ENCODE assay signal across 8 cellular contexts in the genomic region with DNA sequence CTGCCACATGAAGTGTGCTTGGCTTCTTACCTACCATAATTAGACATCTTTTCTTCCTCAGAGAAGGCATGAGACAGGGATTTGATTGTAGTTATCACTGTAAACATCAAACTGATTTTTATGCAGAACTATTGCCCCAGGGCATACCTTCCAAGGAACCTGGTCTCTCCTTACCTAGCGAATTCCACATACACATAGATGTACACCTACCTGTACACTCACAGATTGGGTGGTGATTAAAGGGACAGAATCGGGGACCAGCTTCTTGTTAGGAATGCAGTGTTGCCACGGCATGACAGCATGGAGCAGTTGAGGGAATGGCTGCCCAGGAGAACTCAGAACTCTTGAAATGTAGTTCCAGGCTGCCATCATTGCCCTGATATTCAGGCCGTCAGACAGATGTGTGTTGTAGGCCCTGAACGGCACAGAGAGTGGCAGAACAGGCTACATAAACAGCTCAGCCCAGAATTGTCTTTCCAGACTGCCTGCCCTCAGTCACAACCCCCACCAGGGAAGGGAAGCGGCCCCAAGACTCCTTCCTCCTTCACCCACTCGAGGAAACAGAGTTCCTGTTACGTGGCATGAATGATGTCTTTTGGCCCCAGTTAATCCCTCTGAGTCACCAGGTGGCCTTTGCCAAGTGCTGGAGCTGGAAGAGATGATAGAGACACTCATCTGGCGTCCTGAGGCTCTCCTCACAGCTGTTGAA. TPM values are rescaled to one million over a fixed set of nuclear protein-coding genes. Genes with fewer than 3 reads are reported as not detected.
DNase-seq lines count a peak whose midpoint lies in the region; ATAC-seq and TF ChIP-seq lines count a peak whose summit lies in the region.

No MANE protein-coding gene starts in this region.

- peak overlapping the region; percentile 90 for H3K27ac Mint-ChIP-seq in progenitor cell of endocrine pancreas
- H3K27ac Mint-ChIP-seq in activated CD8-positive, alpha-beta memory T cell treated with anti-CD3 and anti-CD28 coated beads, Interleukin-2, amount 10 ng/mL, durations not matched to agents 7 days and 5 days, result no peak overlapping the region
- H3K27ac Mint-ChIP-seq in activated naive CD8-positive, alpha-beta T cell treated with anti-CD3 and anti-CD28 coated beads for 36 hours, result no peak overlapping the region
- no peak overlapping the region for H3K27ac Mint-ChIP-seq in activated CD4-positive, alpha-beta memory T cell treated with anti-CD3 and anti-CD28 coated beads for 36 hours

- DNase-seq in GM04503 (ENCODE audit: low read depth), result peak; percentile 94
- peak; percentile 95 for DNase-seq in glomerular endothelial cell (ENCODE audit: extremely low read depth, low read depth, low spot score)
- no peak for DNase-seq in progenitor cell of endocrine pancreas (ENCODE audit: low spot score, unreplicated experiment)
- DNase-seq in activated CD8-positive, alpha-beta memory T cell treated with anti-CD3 and anti-CD28 coated beads, Interleukin-2, amount 10 ng/mL, durations not matched to agents 7 days and 5 days, result no peak
- DNase-seq in activated naive CD8-positive, alpha-beta T cell treated with anti-CD3 and anti-CD28 coated beads for 36 hours, result no peak
- no peak for DNase-seq in activated CD4-positive, alpha-beta memory T cell treated with anti-CD3 and anti-CD28 coated beads for 36 hours
- no peak for DNase-seq in NCI-H2171 (lab: John Stamatoyannopoulos, UW)

- H3K36me3 Mint-ChIP-seq in progenitor cell of endocrine pancreas (ENCODE audit: insufficient read depth), result peaks cover 28% of the 10 kb centered on the region
- H3K36me3 Mint-ChIP-seq in activated CD8-positive, alpha-beta memory T cell treated with anti-CD3 and anti-CD28 coated beads, Interleukin-2, amount 10 ng/mL, durations not matched to agents 7 days and 5 days, result no peaks in the 10 kb centered on the region
- peaks cover 2% of the 10 kb centered on the region for H3K36me3 Mint-ChIP-seq in activated naive CD8-positive, alpha-beta T cell treated with anti-CD3 and anti-CD28 coated beads for 36 hours
- H3K36me3 Mint-ChIP-seq in activated CD4-positive, alpha-beta memory T cell treated with anti-CD3 and anti-CD28 coated beads for 36 hours, result peaks cover 10% of the 10 kb centered on the region

- peaks cover 23% of the 10 kb centered on the region for H3K4me1 Mint-ChIP-seq in progenitor cell of endocrine pancreas (ENCODE audit: low read depth)
- peaks cover 2% of the 10 kb centered on the region for H3K4me1 Mint-ChIP-seq in activated CD8-positive, alpha-beta memory T cell treated with anti-CD3 and anti-CD28 coated beads, Interleukin-2, amount 10 ng/mL, durations not matched to agents 7 days and 5 days
- H3K4me1 Mint-ChIP-seq in activated naive CD8-positive, alpha-beta T cell treated with anti-CD3 and anti-CD28 coated beads for 36 hours, result peaks cover 4% of the 10 kb centered on the region
- H3K4me1 Mint-ChIP-seq in activated CD4-positive, alpha-beta memory T cell treated with anti-CD3 and anti-CD28 coated beads for 36 hours (ENCODE audit: low read depth), result peaks cover under 1% of the 10 kb centered on the region

- CTCF ChIA-PET in activated CD8-positive, alpha-beta memory T cell treated with anti-CD3 and anti-CD28 coated beads, Interleukin-2, amount 10 ng/mL, durations not matched to agents 7 days and 5 days (lab: Charles Lee), result interaction anchor here (0.5 to 4.8 kb wide), 36 partner anchors 9 to 330 kb away, joined by 3 to 26 read pairs (median 4); partner anchors contain the start of genes CAVIN1 and NAGLU
- CTCF ChIA-PET in activated CD4-positive, alpha-beta memory T cell treated with anti-CD3 and anti-CD28 coated beads for 36 hours (lab: Charles Lee), result interaction anchor here (0.6 to 3.4 kb wide), 40 partner anchors 9 to 296 kb away, joined by 3 to 29 read pairs (median 4); partner anchors contain the start of genes CAVIN1 and NAGLU

- no peaks in the 10 kb centered on the region for H3K9me3 Mint-ChIP-seq in progenitor cell of endocrine pancreas (ENCODE audit: low read depth)
- H3K9me3 Mint-ChIP-seq in activated CD8-positive, alpha-beta memory T cell treated with anti-CD3 and anti-CD28 coated beads, Interleukin-2, amount 10 ng/mL, durations not matched to agents 7 days and 5 days (ENCODE audit: low read depth), result no peaks in the 10 kb centered on the region
- H3K9me3 Mint-ChIP-seq in activated naive CD8-positive, alpha-beta T cell treated with anti-CD3 and anti-CD28 coated beads for 36 hours, result no peaks in the 10 kb centered on the region
- H3K9me3 Mint-ChIP-seq in activated CD4-positive, alpha-beta memory T cell treated with anti-CD3 and anti-CD28 coated beads for 36 hours, result no peaks in the 10 kb centered on the region

- POLR2A ChIA-PET in activated CD4-positive, alpha-beta memory T cell treated with anti-CD3 and anti-CD28 coated beads for 36 hours (lab: Charles Lee), result interaction anchor here (1.0 kb wide), 1 partner anchor 95 kb away, joined by 3 read pairs; the partner anchor contains the start of gene CAVIN1

- ATAC-seq in SK-N-SH treated with all-trans-retinoic acid at 6 μM for 48 hours, result peak; percentile 36
- no peak for ATAC-seq in activated CD8-positive, alpha-beta memory T cell treated with anti-CD3 and anti-CD28 coated beads, Interleukin-2, amount 10 ng/mL, durations not matched to agents 7 days and 5 days

- no peak overlapping the region for H3K4me3 Mint-ChIP-seq in progenitor cell of endocrine pancreas (ENCODE audit: low read depth)
- H3K4me3 Mint-ChIP-seq in activated CD8-positive, alpha-beta memory T cell treated with anti-CD3 and anti-CD28 coated beads, Interleukin-2, amount 10 ng/mL, durations not matched to agents 7 days and 5 days, result no peak overlapping the region
- no peak overlapping the region for H3K4me3 Mint-ChIP-seq in activated naive CD8-positive, alpha-beta T cell treated with anti-CD3 and anti-CD28 coated beads for 36 hours
- no peak overlapping the region for H3K4me3 Mint-ChIP-seq in activated CD4-positive, alpha-beta memory T cell treated with anti-CD3 and anti-CD28 coated beads for 36 hours

- intact Hi-C loops in activated CD4-positive, alpha-beta memory T cell treated with anti-CD3 and anti-CD28 coated beads for 36 hours (cut with micrococcal nuclease), result loop anchor here (5.0 kb wide), 2 partner anchors 61 to 206 kb away; partner anchors contain the start of gene ATP6V0A1

- H3K27me3 Mint-ChIP-seq in progenitor cell of endocrine pancreas, result no peaks in the 10 kb centered on the region
- peaks cover 36% of the 10 kb centered on the region for H3K27me3 Mint-ChIP-seq in activated CD8-positive, alpha-beta memory T cell treated with anti-CD3 and anti-CD28 coated beads, Interleukin-2, amount 10 ng/mL, durations not matched to agents 7 days and 5 days
- no peaks in the 10 kb centered on the region for H3K27me3 Mint-ChIP-seq in activated naive CD8-positive, alpha-beta T cell treated with anti-CD3 and anti-CD28 coated beads for 36 hours
- H3K27me3 Mint-ChIP-seq in activated CD4-positive, alpha-beta memory T cell treated with anti-CD3 and anti-CD28 coated beads for 36 hours, result peaks cover 2% of the 10 kb centered on the region

- TF ChIP-seq CTCF in progenitor cell of endocrine pancreas (IDR thresholded peaks at IDR 0.05; ENCODE audit: unreplicated experiment), result no peak

RNA-seq across cellular contexts. Expression of gene NAGLU, which starts 17.8 kb away (rescaled TPM):
- total RNA-seq in glomerular endothelial cell, result 88.8 and 103 TPM in 2 replicates
- total RNA-seq in progenitor cell of endocrine pancreas, result 19.0 and 22.9 TPM in 2 replicates
- 10 to 100 TPM; 18.2 to 19.4 TPM for total RNA-seq in activated CD8-positive, alpha-beta memory T cell treated with anti-CD3 and anti-CD28 coated beads, Interleukin-2, amount 10 ng/mL, durations not matched to agents 7 days and 5 days
- 10 to 100 TPM; 10.6 to 13.6 TPM for total RNA-seq in activated naive CD8-positive, alpha-beta T cell treated with anti-CD3 and anti-CD28 coated beads for 36 hours
- 10 to 100 TPM; 12.2 to 13.9 TPM for total RNA-seq in activated CD4-positive, alpha-beta memory T cell treated with anti-CD3 and anti-CD28 coated beads for 36 hours

RNA-seq across cellular contexts. Expression of gene HSD17B1, which starts 34.5 kb away (rescaled TPM):
- 0.44 and 1.1 TPM in 2 replicates for total RNA-seq in glomerular endothelial cell
- total RNA-seq in progenitor cell of endocrine pancreas, result 1.4 and 2.4 TPM in 2 replicates
- total RNA-seq in activated CD8-positive, alpha-beta memory T cell treated with anti-CD3 and anti-CD28 coated beads, Interleukin-2, amount 10 ng/mL, durations not matched to agents 7 days and 5 days, result 1 to 10 TPM in 1 of 2 experiments, under 1 TPM in 1; 0.70 to 1.1 TPM
- total RNA-seq in activated naive CD8-positive, alpha-beta T cell treated with anti-CD3 and anti-CD28 coated beads for 36 hours, result under 1 TPM; 0.25 to 0.26 TPM
- total RNA-seq in activated CD4-positive, alpha-beta memory T cell treated with anti-CD3 and anti-CD28 coated beads for 36 hours, result under 1 TPM; 0.44 to 0.52 TPM

RNA-seq across cellular contexts. Expression of gene COASY, which starts 43.7 kb away (rescaled TPM):
- total RNA-seq in glomerular endothelial cell (30.3 and 30.8 TPM in 2 replicates), progenitor cell of endocrine pancreas (60.0 and 66.9 TPM in 2 replicates)
- 100 to 1,000 TPM in 1 of 2 experiments, 10 to 100 TPM in 1; 95.9 to 108 TPM for total RNA-seq in activated CD8-positive, alpha-beta memory T cell treated with anti-CD3 and anti-CD28 coated beads, Interleukin-2, amount 10 ng/mL, durations not matched to agents 7 days and 5 days
- 100 to 1,000 TPM; 111 TPM for total RNA-seq in activated naive CD8-positive, alpha-beta T cell treated with anti-CD3 and anti-CD28 coated beads for 36 hours
- total RNA-seq in activated CD4-positive, alpha-beta memory T cell treated with anti-CD3 and anti-CD28 coated beads for 36 hours, result 100 to 1,000 TPM in 1 of 2 experiments, 10 to 100 TPM in 1; 92.8 to 103 TPM

RNA-seq across cellular contexts. Expression of gene MLX, which starts 48.7 kb away (rescaled TPM):
- total RNA-seq in glomerular endothelial cell, result 27.1 and 30.0 TPM in 2 replicates
- 26.8 and 33.7 TPM in 2 replicates for total RNA-seq in progenitor cell of endocrine pancreas
- total RNA-seq in activated CD8-positive, alpha-beta memory T cell treated with anti-CD3 and anti-CD28 coated beads, Interleukin-2, amount 10 ng/mL, durations not matched to agents 7 days and 5 days, result 10 to 100 TPM; 54.8 to 60.4 TPM
- total RNA-seq in activated naive CD8-positive, alpha-beta T cell treated with anti-CD3 and anti-CD28 coated beads for 36 hours, result 10 to 100 TPM; 57.3 to 57.5 TPM
- total RNA-seq in activated CD4-positive, alpha-beta memory T cell treated with anti-CD3 and anti-CD28 coated beads for 36 hours, result 10 to 100 TPM; 38.4 to 39.7 TPM

RNA-seq across cellular contexts. Expression of gene PSMC3IP, which starts 59.3 kb away (rescaled TPM):
- 2.7 and 5.2 TPM in 2 replicates for total RNA-seq in glomerular endothelial cell
- 18.1 and 19.6 TPM in 2 replicates for total RNA-seq in progenitor cell of endocrine pancreas
- total RNA-seq in activated CD8-positive, alpha-beta memory T cell treated with anti-CD3 and anti-CD28 coated beads, Interleukin-2, amount 10 ng/mL, durations not matched to agents 7 days and 5 days, result 10 to 100 TPM; 24.4 to 25.5 TPM
- total RNA-seq in activated naive CD8-positive, alpha-beta T cell treated with anti-CD3 and anti-CD28 coated beads for 36 hours, result 10 to 100 TPM; 32.5 to 36.2 TPM
- total RNA-seq in activated CD4-positive, alpha-beta memory T cell treated with anti-CD3 and anti-CD28 coated beads for 36 hours, result 10 to 100 TPM; 26.4 to 29.4 TPM

Comparison
In these comparisons a context has a peak if more than half of its experiments do, and no peak if none do; other contexts are left out.
1. DNase-seq: peak in GM04503 (single experiment) and glomerular endothelial cell (single experiment); none in progenitor cell of endocrine pancreas (single experiment), activated CD8-positive, alpha-beta memory T cell treated with anti-CD3 and anti-CD28 coated beads, Interleukin-2, amount 10 ng/mL, durations not matched to agents 7 days and 5 days (single experiment), activated naive CD8-positive, alpha-beta T cell treated with anti-CD3 and anti-CD28 coated beads for 36 hours (single experiment), activated CD4-positive, alpha-beta memory T cell treated with anti-CD3 and anti-CD28 coated beads for 36 hours (single experiment) and NCI-H2171 (single experiment).